Comparison of ENCODE assay signal across 8 cellular contexts in genomic region chr6:22828179-22829062, GRCh38.
DNase-seq lines count a peak whose midpoint lies in the region; ATAC-seq and TF ChIP-seq lines count a peak whose summit lies in the region.

No MANE protein-coding gene starts in this region.

- H3K27ac ChIP-seq in iPS DF 6.9 (ENCODE audit: low read length) (no peak overlapping the region), testis (peak overlapping the region; percentile 21 to 29)

- TF ChIP-seq CTCF in NB4 (IDR thresholded peaks at IDR 0.05; ENCODE audit: low read depth, low read length): peak; percentile 54
- peak; percentile 47 to 53 (median 53) for TF ChIP-seq CTCF in testis (IDR thresholded peaks at IDR 0.05)

- H3K9me3 ChIP-seq in iPS DF 6.9 (ENCODE audit: control insufficient read depth, insufficient read depth, low read length) (no peaks in the 10 kb centered on the region), testis (no peaks in the 10 kb centered on the region)

- DNase-seq in ELR (ENCODE audit: low read depth) (peak; percentile 96), NB4 (ENCODE audit: low read depth) (peak; percentile 20), amniotic stem cell (lab: John Stamatoyannopoulos, UW) (peak; percentile 85), iPS DF 6.9 (ENCODE audit: low read depth, low spot score) (peak; percentile 37), testis (peak; percentile 38)
- DNase-seq in stimulated activated naive CD8-positive, alpha-beta T cell treated with anti-CD3 and anti-CD28 coated beads, Interleukin-15, Interleukin-2, amounts not matched to agents 100 U/mL and 50 U/mL, for 24 hours: no peak
- no peak for DNase-seq in activated CD8-positive, alpha-beta memory T cell treated with anti-CD3 and anti-CD28 coated beads, Interleukin-2, amount 50 U/mL, for 48 hours

- ATAC-seq in stimulated activated naive CD8-positive, alpha-beta T cell treated with anti-CD3 and anti-CD28 coated beads, Interleukin-15, Interleukin-2, amounts not matched to agents 100 U/mL and 50 U/mL, for 24 hours: no peak
- no peak for ATAC-seq in GM21381 (IDR thresholded peaks at IDR 0.05; ENCODE audit: unreplicated experiment)

- no peaks in the 10 kb centered on the region for H3K27me3 ChIP-seq in iPS DF 6.9 (ENCODE audit: control insufficient read depth, insufficient read depth, low read length)
- no peaks in the 10 kb centered on the region for H3K27me3 ChIP-seq in testis

- H3K36me3 ChIP-seq in iPS DF 6.9 (ENCODE audit: control insufficient read depth, insufficient read depth, low read length) (no peaks in the 10 kb centered on the region), testis (ENCODE audit: low read depth, missing control alignments) (no peaks in the 10 kb centered on the region)

- no peak for TF ChIP-seq POLR2A in NB4 (IDR thresholded peaks at IDR 0.05; ENCODE audit: extremely low read depth, insufficient read length)
- TF ChIP-seq POLR2A in testis (IDR thresholded peaks at IDR 0.05): no peak

- H3K4me3 ChIP-seq in NB4 (ENCODE audit: low read depth, low read length): no peak overlapping the region
- no peak overlapping the region for H3K4me3 ChIP-seq in iPS DF 6.9 (ENCODE audit: low read length)
- no peak overlapping the region for H3K4me3 ChIP-seq in testis

- intact Hi-C loops in testis (cut with DNase I; ENCODE audit: low total_unique reads): no loop called here

- no peaks in the 10 kb centered on the region; the same call in 1 of the 2 replicates for H3K4me1 ChIP-seq in iPS DF 6.9 (ENCODE audit: control insufficient read depth, insufficient read depth, low read length)
- H3K4me1 ChIP-seq in testis: peaks cover 8% of the 10 kb centered on the region

- no CpG with 5 or more reads among the region's 13 CpGs for WGBS in iPS DF 6.9 (ENCODE audit: insufficient coverage, insufficient read length)
- WGBS in testis, 2 donors: 50 to 53% methylated on average over 13 of the region's 13 CpGs

Comparison
In these comparisons a context has a peak if more than half of its experiments do, and no peak if none do; other contexts are left out.
1. DNase-seq: peak in ELR (single experiment), NB4 (single experiment), amniotic stem cell (single experiment), iPS DF 6.9 (single experiment) and testis (single experiment); none in stimulated activated naive CD8-positive, alpha-beta T cell treated with anti-CD3 and anti-CD28 coated beads, Interleukin-15, Interleukin-2, amounts not matched to agents 100 U/mL and 50 U/mL, for 24 hours (single experiment) and activated CD8-positive, alpha-beta memory T cell treated with anti-CD3 and anti-CD28 coated beads, Interleukin-2, amount 50 U/mL, for 48 hours (single experiment).